Comparison of ENCODE assay signal across 28 cellular contexts in the genomic region with DNA sequence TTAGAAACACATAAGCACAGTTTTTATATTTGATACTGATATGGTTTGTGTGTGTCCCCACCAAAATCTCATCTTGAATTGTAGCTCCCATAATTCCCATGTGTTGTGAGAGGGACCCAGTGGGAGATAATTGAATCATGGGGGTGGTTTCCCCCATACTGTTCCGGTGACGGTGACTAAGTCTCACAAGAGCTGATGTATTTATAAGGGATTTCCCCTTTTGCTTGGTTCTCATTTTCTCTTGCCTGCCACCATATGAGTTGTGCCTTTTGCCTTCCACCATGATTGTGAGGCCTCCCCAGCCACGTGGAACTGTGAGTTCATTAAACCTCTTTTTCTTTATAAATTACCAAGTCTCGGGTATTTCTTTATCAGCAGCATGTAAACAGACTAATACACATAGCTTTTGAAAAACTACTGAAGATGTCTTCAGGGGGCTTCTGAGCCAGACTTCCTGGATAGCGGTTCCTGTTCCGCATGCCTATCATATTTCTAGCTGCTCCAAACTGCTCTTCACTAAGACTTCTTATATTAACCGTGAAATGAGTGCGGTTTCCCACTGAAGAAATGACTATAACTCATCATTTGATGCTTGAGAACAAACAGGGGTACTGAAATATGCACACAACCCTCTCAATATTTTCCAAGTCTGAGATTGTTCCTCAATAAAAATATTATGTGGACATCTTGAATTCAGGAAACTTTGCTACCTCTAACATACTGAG.
"Had no signal": no experiment of that assay in that cellular context is flagged by ENCODE, and none has a peak within 500 bp of the region (broad histone marks: within the 10 kb centered on the region; RNA-seq: fewer than 3 reads in every experiment).

No MANE protein-coding gene starts in this region.

- H3K36me3 ChIP-seq: lower lobe of right lung, prostate gland, right atrium auricular region, stomach, thyroid gland, vagina had no signal

- H3K4me3 Mint-ChIP-seq: dendritic cell treated with granulocyte-macrophage colony-stimulating factor and Interleukin-4, amounts not matched to agents 40 ng/mL and 50 ng/mL, for 4 days; endodermal cell; naive thymus-derived CD8-positive, alpha-beta T cell; nephron progenitor cell had no signal

- H3K9me3 ChIP-seq: heart right ventricle, lower lobe of right lung, prostate gland, right atrium auricular region, stomach, thyroid gland, vagina had no signal

- H3K4me1 Mint-ChIP-seq: endodermal cell; naive thymus-derived CD8-positive, alpha-beta T cell; nephron progenitor cell had no signal

- H3K27me3 ChIP-seq: heart right ventricle, right atrium auricular region, stomach, thyroid gland, vagina had no signal

- H3K27ac Mint-ChIP-seq: dendritic cell treated with granulocyte-macrophage colony-stimulating factor and Interleukin-4, amounts not matched to agents 40 ng/mL and 50 ng/mL, for 4 days; endodermal cell; naive thymus-derived CD8-positive, alpha-beta T cell; nephron progenitor cell had no signal

- H3K4me1 ChIP-seq: heart right ventricle, lower lobe of right lung, prostate gland, right atrium auricular region, stomach, thyroid gland, vagina had no signal

- ATAC-seq: esophagus mucosa; heart right ventricle; left ventricle myocardium superior; lower lobe of right lung; naive thymus-derived CD8-positive, alpha-beta T cell; sciatic nerve had no signal

- H3K27me3 Mint-ChIP-seq: dendritic cell treated with granulocyte-macrophage colony-stimulating factor and Interleukin-4, amounts not matched to agents 40 ng/mL and 50 ng/mL, for 4 days; naive thymus-derived CD8-positive, alpha-beta T cell had no signal

- DNase-seq: effector CD8-positive, alpha-beta T cell; endodermal cell; foreskin fibroblast; glutamatergic neuron; heart right ventricle; hippocampal formation; kidney glomerular epithelial cell; left ventricle myocardium superior; lower lobe of right lung; naive thymus-derived CD8-positive, alpha-beta T cell; nephron progenitor cell; nucleus accumbens; stimulated activated CD4-positive, alpha-beta T cell treated with anti-CD3 and anti-CD28 coated beads, Interleukin-12 subunit alpha, Interleukin-12 subunit beta, amount 100 ng/mL, for 4 hours; stimulated activated CD4-positive, alpha-beta T cell treated with anti-CD3 and anti-CD28 coated beads, Interleukin-1b, Interleukin-23, amount 100 ng/mL, for 48 hours; stimulated activated CD4-positive, alpha-beta T cell treated with anti-CD3 and anti-CD28 coated beads, Interleukin-4, amount 100 ng/mL, for 1 hour; stimulated activated CD8-positive, alpha-beta memory T cell treated with anti-CD3 and anti-CD28 coated beads, Interleukin-4, amount 100 ng/mL, for 48 hours; stimulated activated naive CD4-positive, alpha-beta T cell treated with Interleukin-2 at 50 U/mL for 16 hours; stomach; thyroid gland; trophoblast cell had no signal

- H3K27ac ChIP-seq: epithelial cell of prostate, heart right ventricle, lower lobe of right lung, prostate gland, right atrium auricular region, stomach, thyroid gland, vagina had no signal

- H3K4me3 ChIP-seq: heart right ventricle, lower lobe of right lung, prostate gland, right atrium auricular region, smooth muscle cell, stomach, thyroid gland, vagina had no signal
